13 cellular contexts compared by ENCODE assay signal in genomic region chr4:39732728-39733127, GRCh38. TPM values are rescaled to one million over a fixed set of nuclear protein-coding genes. Genes with fewer than 3 reads are reported as not detected.
A peak's percentile ranks its signal among the peaks of the same experiment; 100 is the strongest.
DNase-seq lines count a peak whose midpoint lies in the region; ATAC-seq and TF ChIP-seq lines count a peak whose summit lies in the region.
"Had no signal": no experiment of that assay in that cellular context is flagged by ENCODE, and none has a peak within 500 bp of the region (broad histone marks: within the 10 kb centered on the region; RNA-seq: fewer than 3 reads in every experiment).

No MANE protein-coding gene starts in this region.

- H3K9me3 ChIP-seq in HEK293 (ENCODE audit: control insufficient read depth, insufficient read depth, low read depth, low read length) = no peaks in the 10 kb centered on the region
- no peaks in the 10 kb centered on the region for H3K9me3 ChIP-seq in transverse colon
- no peaks in the 10 kb centered on the region for H3K9me3 ChIP-seq in endodermal cell (ENCODE audit: control insufficient read depth, low read length)
- H3K9me3 ChIP-seq: neutrophil, Peyer's patch had no signal

- 87 to 93% methylated on average over 1 to 3 of the region's 3 CpGs for WGBS in transverse colon (ENCODE audit: low coverage in 1 of 2), 2 donors
- WGBS in endodermal cell (ENCODE audit: insufficient coverage in 1 of 2, insufficient read length in 1 of 2), 2 experiments = 95 to 100% methylated on average over 1 to 2 of the region's 3 CpGs

- H3K27me3 ChIP-seq in transverse colon = no peaks in the 10 kb centered on the region
- no peaks in the 10 kb centered on the region for H3K27me3 ChIP-seq in endodermal cell (ENCODE audit: control insufficient read depth, insufficient read depth, low read length, poor library complexity, severe bottlenecking)
- H3K27me3 ChIP-seq: neutrophil, Peyer's patch had no signal

- DNase-seq in AG04449 (ENCODE audit: low read depth, low spot score) = peak; percentile 47
- DNase-seq in iris pigment epithelial cell (ENCODE audit: low read depth) = peak; percentile 92
- no peak for DNase-seq in activated CD4-positive, CD25-positive, alpha-beta regulatory T cell (lab: John Stamatoyannopoulos, UW)
- no peak for DNase-seq in transverse colon
- DNase-seq in GDM1 (lab: John Stamatoyannopoulos, UW) = no peak
- no peak for DNase-seq in endodermal cell
- DNase-seq: activated CD4-positive, alpha-beta T cell treated with anti-CD3 and anti-CD28 coated beads for 4 hours; aorta; hypothalamus; Peyer's patch had no signal

- POLR2A ChIA-PET in AG04449 (lab: Yijun Ruan, JAX) = interaction anchor here (0.6 to 0.7 kb wide), 2 partner anchors 35 to 85 kb away, joined by 3 to 4 read pairs; partner anchors contain the start of gene UBE2K
- POLR2A ChIA-PET in HEK293 (lab: Yijun Ruan, JAX) = no interaction called here

- no peak overlapping the region for H3K9ac ChIP-seq in endodermal cell (ENCODE audit: extremely low read depth, low read length, poor library complexity, severe bottlenecking)

- intact Hi-C loops in transverse colon (cut with DNase I; ENCODE audit: low total_unique reads) = no loop called here

- peaks cover 46% of the 10 kb centered on the region for H3K36me3 Mint-ChIP-seq in activated T-helper 17 cell treated with anti-CD3 and anti-CD28 coated beads, Interleukin-2, amount 50 U/mL, for 72 hours (ENCODE audit: low read depth)
- H3K36me3 Mint-ChIP-seq in endodermal cell (ENCODE audit: low read depth) = peaks cover 26% of the 10 kb centered on the region

- no peak overlapping the region for H3K27ac ChIP-seq in HEK293 (ENCODE audit: extremely low read depth, low read depth, low read length)
- no peak overlapping the region for H3K27ac ChIP-seq in transverse colon
- H3K27ac ChIP-seq in endodermal cell (ENCODE audit: low read depth, low read length) = no peak overlapping the region
- H3K27ac ChIP-seq: neutrophil, Peyer's patch had no signal

- H3K9me3 Mint-ChIP-seq in activated T-helper 17 cell treated with anti-CD3 and anti-CD28 coated beads, Interleukin-2, amount 50 U/mL, for 72 hours = no peaks in the 10 kb centered on the region
- H3K9me3 Mint-ChIP-seq in endodermal cell = no peaks in the 10 kb centered on the region

- H3K4me3 Mint-ChIP-seq in activated T-helper 17 cell treated with anti-CD3 and anti-CD28 coated beads, Interleukin-2, amount 50 U/mL, for 72 hours = no peak overlapping the region
- H3K4me3 Mint-ChIP-seq in endodermal cell = no peak overlapping the region

- no peak for TF ChIP-seq EP300 in transverse colon (IDR thresholded peaks at IDR 0.05; ENCODE audit: low read depth)

- no peak overlapping the region for H3K27ac Mint-ChIP-seq in activated T-helper 17 cell treated with anti-CD3 and anti-CD28 coated beads, Interleukin-2, amount 50 U/mL, for 72 hours
- H3K27ac Mint-ChIP-seq in endodermal cell = no peak overlapping the region

- no peaks in the 10 kb centered on the region for H3K27me3 Mint-ChIP-seq in activated T-helper 17 cell treated with anti-CD3 and anti-CD28 coated beads, Interleukin-2, amount 50 U/mL, for 72 hours
- H3K27me3 Mint-ChIP-seq in endodermal cell (ENCODE audit: insufficient read depth) = no peaks in the 10 kb centered on the region

- H3K4me1 ChIP-seq in HEK293 (ENCODE audit: control insufficient read depth, insufficient read depth, low read length) = peaks cover 2% of the 10 kb centered on the region
- peaks cover 0 to 24% (median 5%) of the 10 kb centered on the region in 4 donors for H3K4me1 ChIP-seq in transverse colon
- H3K4me1 ChIP-seq in endodermal cell (ENCODE audit: control insufficient read depth, insufficient read depth, low read length) = no peaks in the 10 kb centered on the region
- H3K4me1 ChIP-seq: Peyer's patch had no signal

- ATAC-seq in activated T-helper 17 cell treated with anti-CD3 and anti-CD28 coated beads, Interleukin-2, amount 50 U/mL, for 72 hours (replicated peaks) = peak; percentile 70

- no peak for TF ChIP-seq CTCF in AG04449 (IDR thresholded peaks at IDR 0.05; ENCODE audit: insufficient read depth, low read length, missing control alignments)
- no peak for TF ChIP-seq CTCF in HEK293 (tag by site-specific recombination; IDR thresholded peaks at IDR 0.05)
- TF ChIP-seq CTCF in transverse colon (IDR thresholded peaks at IDR 0.05) = no peak
- TF ChIP-seq CTCF in endodermal cell (conservative IDR thresholded peaks at IDR 0.05) = no peak

- no peak for TF ChIP-seq POLR2A in transverse colon (IDR thresholded peaks at IDR 0.05)

- H3K36me3 ChIP-seq in HEK293 (ENCODE audit: control insufficient read depth in 2 of 2, insufficient read depth in 1 of 2, low read length in 2 of 2) (peaks cover 0 to 1% of the 10 kb centered on the region in 2 experiments; a peak in 2 of 3 replicates), transverse colon (no peaks in the 10 kb centered on the region), endodermal cell (ENCODE audit: control insufficient read depth, insufficient read depth, low read length) (peaks cover 28% of the 10 kb centered on the region)
- H3K36me3 ChIP-seq: neutrophil had no signal

- in situ Hi-C loops in transverse colon (cut with MboI; ENCODE audit: low pct_ligation_motif_present in 1 of 4, low pct_unique_long_range_greater_than_20kb in 1 of 4, low sequenced_read_pairs in 3 of 4) = no loop called here

- no peak overlapping the region for H3K4me3 ChIP-seq in AG04449 (ENCODE audit: low read depth, low read length)
- no peak overlapping the region for H3K4me3 ChIP-seq in HEK293 (ENCODE audit: low read depth, low read length)
- no peak overlapping the region for H3K4me3 ChIP-seq in transverse colon
- no peak overlapping the region for H3K4me3 ChIP-seq in endodermal cell (ENCODE audit: low read length)
- H3K4me3 ChIP-seq: Peyer's patch had no signal

- H3K4me1 Mint-ChIP-seq in activated T-helper 17 cell treated with anti-CD3 and anti-CD28 coated beads, Interleukin-2, amount 50 U/mL, for 72 hours = peaks cover 8% of the 10 kb centered on the region
- no peaks in the 10 kb centered on the region for H3K4me1 Mint-ChIP-seq in endodermal cell

- CTCF ChIA-PET in AG04449 (lab: Yijun Ruan, JAX) = interaction anchor here (0.7 to 1.0 kb wide), 3 partner anchors 9 to 245 kb away, joined by 3 read pairs; no protein-coding TSS in a partner anchor
- CTCF ChIA-PET in HEK293 (lab: Yijun Ruan, JAX) = interaction anchor here (0.6 kb wide), 2 partner anchors 12 to 95 kb away, joined by 3 read pairs; no protein-coding TSS in a partner anchor

TF ChIP-seq in HEK293, 187 proteins besides CTCF, POLR2A, EP300 and RAD21 (continues in another document):
- TF ChIP-seq PRDM10 (tag by site-specific recombination; IDR thresholded peaks at IDR 0.05) (peak; percentile 36; the same call in 1 of the 2 replicates), SP7 (tag by site-specific recombination; IDR thresholded peaks at IDR 0.05) (0 out of 2 replicates have a peak, but pooled peaks have one; percentile 15), ZNF513 (tag by site-specific recombination; IDR thresholded peaks at IDR 0.05) (no peak), EGR2 (tag by site-specific recombination; IDR thresholded peaks at IDR 0.05; ENCODE audit: low read depth) (no peak)

RNA-seq across cellular contexts. Expression of gene UBE2K, which starts 34.8 kb away (rescaled TPM):
- total RNA-seq in activated T-helper 17 cell treated with anti-CD3 and anti-CD28 coated beads, Interleukin-2, amount 50 U/mL, for 72 hours = 10 to 100 TPM; 52.5 to 90.0 TPM
- total RNA-seq in transverse colon = 10 to 100 TPM; 18.9 to 48.6 (median 37.3) TPM
- 100 to 1,000 TPM; 139 to 143 TPM for total RNA-seq in endodermal cell
- polyA plus RNA-seq in endodermal cell (2013, experiment 1 of 2) = 107 TPM
- polyA plus RNA-seq in endodermal cell (2013, experiment 2 of 2) = 93.9 TPM

Comparison
In these comparisons a context has a peak if more than half of its experiments do, and no peak if none do; other contexts are left out.
1. DNase-seq: peak in AG04449 (single experiment) and iris pigment epithelial cell (single experiment); none in activated CD4-positive, CD25-positive, alpha-beta regulatory T cell (0 of 4), transverse colon (single experiment), GDM1 (single experiment) and endodermal cell (single experiment).